15 cellular contexts compared by ENCODE assay signal in genomic region chr2:19214682-19215391, GRCh38.
A peak's percentile ranks its signal among the peaks of the same experiment; 100 is the strongest.
DNase-seq lines count a peak whose midpoint lies in the region; ATAC-seq and TF ChIP-seq lines count a peak whose summit lies in the region.
"Had no signal": no experiment of that assay in that cellular context is flagged by ENCODE, and none has a peak within 500 bp of the region (broad histone marks: within the 10 kb centered on the region; RNA-seq: fewer than 3 reads in every experiment).

No MANE protein-coding gene starts in this region.

- no peak for TF ChIP-seq CTCF in esophagus muscularis mucosa (IDR thresholded peaks at IDR 0.05)

- no peak for ATAC-seq in GM19035 (IDR thresholded peaks at IDR 0.05; ENCODE audit: unreplicated experiment)
- ATAC-seq: GM12878, HCT116 had no signal

- peak; percentile 12 for DNase-seq in activated CD4-positive, alpha-beta memory T cell treated with anti-CD3 and anti-CD28 coated beads for 36 hours
- no peak for DNase-seq in activated CD4-positive, alpha-beta memory T cell treated with anti-CD3 and anti-CD28 coated beads, Interleukin-2, amount 10 ng/mL, durations not matched to agents 7 days and 5 days
- peak; percentile 13 for DNase-seq in stimulated activated CD4-positive, alpha-beta T cell treated with anti-CD3 and anti-CD28 coated beads, Interleukin-1b, Interleukin-23, amount 100 ng/mL, for 48 hours
- DNase-seq in stimulated activated CD4-positive, alpha-beta T cell treated with anti-CD3 and anti-CD28 coated beads, Interleukin-4, amount 100 ng/mL, for 4 hours = no peak
- DNase-seq in esophagus muscularis mucosa (ENCODE audit: extremely low spot score) (peak; percentile 37), amygdala (lab: John Stamatoyannopoulos, UW) (no peak)
- DNase-seq: ACHN; Calu3; CD4-positive, CD25-positive, alpha-beta regulatory T cell; DMS 273 treated with DMSO at 0.1 percent for 48 hours; GM23248 had no signal

- whole genome bisulfite sequencing in esophagus muscularis mucosa = 80% methylated on average over 5 of the region's 5 CpGs

- H3K27ac Mint-ChIP-seq in activated CD4-positive, alpha-beta memory T cell treated with anti-CD3 and anti-CD28 coated beads for 36 hours = no peak overlapping the region
- H3K27ac Mint-ChIP-seq in activated CD4-positive, alpha-beta memory T cell treated with anti-CD3 and anti-CD28 coated beads, Interleukin-2, amount 10 ng/mL, durations not matched to agents 7 days and 5 days = no peak overlapping the region
- H3K27ac Mint-ChIP-seq: CD4-positive, CD25-positive, alpha-beta regulatory T cell had no signal

- intact Hi-C loops in activated CD4-positive, alpha-beta memory T cell treated with anti-CD3 and anti-CD28 coated beads for 36 hours (cut with micrococcal nuclease) = loop anchor here (10.0 kb wide), 1 partner anchor 130 kb away; no protein-coding TSS in a partner anchor
- intact Hi-C loops in esophagus muscularis mucosa (cut with DNase I) = no loop called here

- no peak overlapping the region for H3K4me3 Mint-ChIP-seq in activated CD4-positive, alpha-beta memory T cell treated with anti-CD3 and anti-CD28 coated beads for 36 hours
- no peak overlapping the region for H3K4me3 Mint-ChIP-seq in activated CD4-positive, alpha-beta memory T cell treated with anti-CD3 and anti-CD28 coated beads, Interleukin-2, amount 10 ng/mL, durations not matched to agents 7 days and 5 days
- H3K4me3 Mint-ChIP-seq: CD4-positive, CD25-positive, alpha-beta regulatory T cell had no signal

- no peak for TF ChIP-seq POLR2A in esophagus muscularis mucosa (IDR thresholded peaks at IDR 0.05; ENCODE audit: low read depth)

- no peak overlapping the region for H3K4me3 ChIP-seq in esophagus muscularis mucosa
- H3K4me3 ChIP-seq: BLaER1 treated with 17β-estradiol and CSF1 and Interleukin-3, amounts not matched to agents 10 nM and 100 nM; GM12878; GM23248 had no signal

- peaks cover 5% of the 10 kb centered on the region for H3K27me3 Mint-ChIP-seq in activated CD4-positive, alpha-beta memory T cell treated with anti-CD3 and anti-CD28 coated beads for 36 hours
- no peaks in the 10 kb centered on the region for H3K27me3 Mint-ChIP-seq in activated CD4-positive, alpha-beta memory T cell treated with anti-CD3 and anti-CD28 coated beads, Interleukin-2, amount 10 ng/mL, durations not matched to agents 7 days and 5 days
- H3K27me3 Mint-ChIP-seq: CD4-positive, CD25-positive, alpha-beta regulatory T cell had no signal

- peaks cover 2% of the 10 kb centered on the region for H3K9me3 Mint-ChIP-seq in activated CD4-positive, alpha-beta memory T cell treated with anti-CD3 and anti-CD28 coated beads for 36 hours
- no peaks in the 10 kb centered on the region for H3K9me3 Mint-ChIP-seq in activated CD4-positive, alpha-beta memory T cell treated with anti-CD3 and anti-CD28 coated beads, Interleukin-2, amount 10 ng/mL, durations not matched to agents 7 days and 5 days

- no peaks in the 10 kb centered on the region for H3K4me1 Mint-ChIP-seq in activated CD4-positive, alpha-beta memory T cell treated with anti-CD3 and anti-CD28 coated beads for 36 hours (ENCODE audit: low read depth)
- H3K4me1 Mint-ChIP-seq in activated CD4-positive, alpha-beta memory T cell treated with anti-CD3 and anti-CD28 coated beads, Interleukin-2, amount 10 ng/mL, durations not matched to agents 7 days and 5 days = no peaks in the 10 kb centered on the region
- H3K4me1 Mint-ChIP-seq: CD4-positive, CD25-positive, alpha-beta regulatory T cell had no signal

- H3K36me3 ChIP-seq in esophagus muscularis mucosa = no peaks in the 10 kb centered on the region
- H3K36me3 ChIP-seq: BLaER1 treated with 17β-estradiol and CSF1 and Interleukin-3, amounts not matched to agents 10 nM and 100 nM had no signal

- H3K27ac ChIP-seq in esophagus muscularis mucosa (replicated peaks in 1 of 4) = no peak overlapping the region
- H3K27ac ChIP-seq: BLaER1 treated with 17β-estradiol and CSF1 and Interleukin-3, amounts not matched to agents 10 nM and 100 nM; GM23248 had no signal

- CTCF ChIA-PET in activated CD4-positive, alpha-beta memory T cell treated with anti-CD3 and anti-CD28 coated beads for 36 hours (lab: Charles Lee) = interaction anchor here (0.7 kb wide), 1 partner anchor 21 kb away, joined by 3 read pairs; no protein-coding TSS in a partner anchor
- CTCF ChIA-PET in activated CD4-positive, alpha-beta memory T cell treated with anti-CD3 and anti-CD28 coated beads, Interleukin-2, amount 10 ng/mL, durations not matched to agents 7 days and 5 days (lab: Charles Lee) = no interaction called here

- POLR2A ChIA-PET in activated CD4-positive, alpha-beta memory T cell treated with anti-CD3 and anti-CD28 coated beads for 36 hours (lab: Charles Lee) = no interaction called here
- POLR2A ChIA-PET in activated CD4-positive, alpha-beta memory T cell treated with anti-CD3 and anti-CD28 coated beads, Interleukin-2, amount 10 ng/mL, durations not matched to agents 7 days and 5 days (lab: Charles Lee) = no interaction called here

- H3K27me3 ChIP-seq in esophagus muscularis mucosa = no peaks in the 10 kb centered on the region
- H3K27me3 ChIP-seq: BLaER1 treated with 17β-estradiol and CSF1 and Interleukin-3, amounts not matched to agents 10 nM and 100 nM had no signal

- no peaks in the 10 kb centered on the region for H3K9me3 ChIP-seq in esophagus muscularis mucosa

- H3K36me3 Mint-ChIP-seq in activated CD4-positive, alpha-beta memory T cell treated with anti-CD3 and anti-CD28 coated beads for 36 hours = no peaks in the 10 kb centered on the region
- no peaks in the 10 kb centered on the region for H3K36me3 Mint-ChIP-seq in activated CD4-positive, alpha-beta memory T cell treated with anti-CD3 and anti-CD28 coated beads, Interleukin-2, amount 10 ng/mL, durations not matched to agents 7 days and 5 days (ENCODE audit: low read depth)
- H3K36me3 Mint-ChIP-seq: CD4-positive, CD25-positive, alpha-beta regulatory T cell had no signal

- TF ChIP-seq EP300 in esophagus muscularis mucosa (IDR thresholded peaks at IDR 0.05) = no peak

- peaks cover 0 to 11% (median 10%) of the 10 kb centered on the region in 4 donors for H3K4me1 ChIP-seq in esophagus muscularis mucosa
- H3K4me1 ChIP-seq: BLaER1 treated with 17β-estradiol and CSF1 and Interleukin-3, amounts not matched to agents 10 nM and 100 nM had no signal

Comparison
In these comparisons a context has a peak if more than half of its experiments do, and no peak if none do; other contexts are left out.
1. DNase-seq: peak in activated CD4-positive, alpha-beta memory T cell treated with anti-CD3 and anti-CD28 coated beads for 36 hours (single experiment), stimulated activated CD4-positive, alpha-beta T cell treated with anti-CD3 and anti-CD28 coated beads, Interleukin-1b, Interleukin-23, amount 100 ng/mL, for 48 hours (single experiment) and esophagus muscularis mucosa (single experiment); none in activated CD4-positive, alpha-beta memory T cell treated with anti-CD3 and anti-CD28 coated beads, Interleukin-2, amount 10 ng/mL, durations not matched to agents 7 days and 5 days (single experiment), stimulated activated CD4-positive, alpha-beta T cell treated with anti-CD3 and anti-CD28 coated beads, Interleukin-4, amount 100 ng/mL, for 4 hours (0 of 2) and amygdala (0 of 56).